ENCODE assay signal across 28 cellular contexts in genomic region chr16:12317856-12318591, GRCh38.
DNase-seq lines count a peak whose midpoint lies in the region; ATAC-seq and TF ChIP-seq lines count a peak whose summit lies in the region.
"Had no signal": no experiment of that assay in that cellular context is flagged by ENCODE, and none has a peak within 500 bp of the region (broad histone marks: within the 10 kb centered on the region; RNA-seq: fewer than 3 reads in every experiment).

No MANE protein-coding gene starts in this region.

- H3K27me3 Mint-ChIP-seq in naive B cell, result no peaks in the 10 kb centered on the region
- H3K27me3 Mint-ChIP-seq: type B pancreatic cell had no signal

- H3K9ac ChIP-seq in BLaER1 (no peak overlapping the region), OCI-LY1 (ENCODE audit: low read length) (peak overlapping the region; percentile 79)

- peak overlapping the region; percentile 93 for H3K4me2 ChIP-seq in BLaER1
- peak overlapping the region; percentile 83 for H3K4me2 ChIP-seq in OCI-LY1 (ENCODE audit: low read length)
- H3K4me2 ChIP-seq: smooth muscle cell had no signal

- H3K4me1 ChIP-seq in BLaER1 (peaks cover 87% of the 10 kb centered on the region), OCI-LY1 (ENCODE audit: insufficient read depth, low read length, severe bottlenecking) (peaks cover 96% of the 10 kb centered on the region)
- H3K4me1 ChIP-seq: left lung had no signal

- H3K4me3 Mint-ChIP-seq in naive B cell, result no peak overlapping the region
- H3K4me3 Mint-ChIP-seq: type B pancreatic cell had no signal

- H3K9me2 ChIP-seq in OCI-LY1 (ENCODE audit: low read depth, low read length), result no peaks in the 10 kb centered on the region

- H4K20me1 ChIP-seq in BLaER1 (peaks cover 8% of the 10 kb centered on the region; the same call in 1 of the 2 replicates), OCI-LY1 (ENCODE audit: insufficient read depth, low read length) (no peaks in the 10 kb centered on the region)

- H3F3A ChIP-seq in OCI-LY1 (ENCODE audit: insufficient read depth, low read length), result peaks cover 14% of the 10 kb centered on the region; the same call in 1 of the 2 replicates

- H3K79me2 ChIP-seq in OCI-LY1 (ENCODE audit: insufficient read depth, low read length), result no peaks in the 10 kb centered on the region

- no peaks in the 10 kb centered on the region for H3K27me3 ChIP-seq in BLaER1
- no peaks in the 10 kb centered on the region for H3K27me3 ChIP-seq in OCI-LY1 (ENCODE audit: insufficient read depth, low read length)
- H3K27me3 ChIP-seq: brain microvascular endothelial cell, heart right ventricle, left lung, MG63 had no signal

- H3K4me1 Mint-ChIP-seq in naive B cell, result peaks cover 70 to 96% (median 76%) of the 10 kb centered on the region in 3 donors

- no peak overlapping the region for H2AFZ ChIP-seq in OCI-LY1 (ENCODE audit: low read length)

- H3K4me3 ChIP-seq in BLaER1 (no peak overlapping the region), OCI-LY1 (ENCODE audit: low read depth, low read length, poor library complexity, severe bottlenecking) (peak overlapping the region; percentile 55)
- H3K4me3 ChIP-seq: heart right ventricle, K562, left lung, MG63, smooth muscle cell had no signal

- DNase-seq in epithelial cell of prostate (ENCODE audit: low read depth, low spot score) (no peak), naive B cell (no peak), activated gamma-delta T cell (lab: John Stamatoyannopoulos, UW) (no peak), NCI-H2171 (lab: John Stamatoyannopoulos, UW) (no peak), AG08396 (ENCODE audit: low spot score) (no peak)
- DNase-seq: activated CD4-positive, alpha-beta T cell treated with anti-CD3 and anti-CD28 coated beads, Interleukin-2, amount 50 U/mL, for 48 hours; activated CD8-positive, alpha-beta memory T cell treated with anti-CD3 and anti-CD28 coated beads, Interleukin-2, amount 50 U/mL, for 4 hours; activated naive CD4-positive, alpha-beta T cell treated with anti-CD3 and anti-CD28 coated beads, Interleukin-2, amount 50 U/mL, for 16 hours; amniotic stem cell; brain microvascular endothelial cell; DMS79; foreskin fibroblast; HCEC 1CT; heart right ventricle; left lung; MG63; NCI-H1417 treated with DMSO at 0.1 percent for 48 hours; NCI-H510A; NK-92 treated with Interleukin-12 subunit alpha and Interleukin-12 subunit beta, amount 100 ng/mL, for 24 hours; nucleus accumbens; retina; stimulated activated CD4-positive, alpha-beta T cell treated with anti-CD3 and anti-CD28 coated beads, Interleukin-2, amount 100 ng/mL, for 24 hours had no signal

- H3K27ac Mint-ChIP-seq in naive B cell, result peak overlapping the region in 5 of 6 donors; percentile 58 to 92 (median 80)
- H3K27ac Mint-ChIP-seq: type B pancreatic cell had no signal

- H3K9me3 ChIP-seq in BLaER1 (peaks cover 14% of the 10 kb centered on the region), OCI-LY1 (ENCODE audit: low read length) (no peaks in the 10 kb centered on the region)
- H3K9me3 ChIP-seq: heart right ventricle, left lung, MG63 had no signal

- TF ChIP-seq CTCF in OCI-LY1 (IDR thresholded peaks at IDR 0.05; ENCODE audit: low read length), result no peak

- peaks cover 0 to 8% (median 0%) of the 10 kb centered on the region in 7 donors for H3K9me3 Mint-ChIP-seq in naive B cell
- H3K9me3 Mint-ChIP-seq: type B pancreatic cell had no signal

- ATAC-seq in naive B cell (ENCODE audit: low read depth in 2 of 2), result no peak
- no peak for ATAC-seq in activated CD4-positive, CD25-positive, alpha-beta regulatory T cell treated with anti-CD3 and anti-CD28 coated beads, Interleukin-2, amount 50 U/mL, for 24 hours
- ATAC-seq: heart right ventricle, K562, left lung had no signal

- H3K27ac ChIP-seq in BLaER1 (no peak overlapping the region), OCI-LY1 (ENCODE audit: low read depth, low read length, poor library complexity, severe bottlenecking) (peak overlapping the region; percentile 100), epithelial cell of prostate (peak overlapping the region; percentile 47)
- H3K27ac ChIP-seq: brain microvascular endothelial cell, heart right ventricle, left lung had no signal

- H3K36me3 ChIP-seq in BLaER1 (peaks cover 8% of the 10 kb centered on the region; the same call in 1 of the 2 replicates), OCI-LY1 (ENCODE audit: insufficient read depth, low read length) (peaks cover 5% of the 10 kb centered on the region; the same call in 1 of the 2 replicates)
- H3K36me3 ChIP-seq: brain microvascular endothelial cell, heart right ventricle, left lung, MG63 had no signal

- peaks cover 4 to 13% of the 10 kb centered on the region in 2 donors for H3K36me3 Mint-ChIP-seq in naive B cell
- H3K36me3 Mint-ChIP-seq: type B pancreatic cell had no signal
